In the genomic region with DNA sequence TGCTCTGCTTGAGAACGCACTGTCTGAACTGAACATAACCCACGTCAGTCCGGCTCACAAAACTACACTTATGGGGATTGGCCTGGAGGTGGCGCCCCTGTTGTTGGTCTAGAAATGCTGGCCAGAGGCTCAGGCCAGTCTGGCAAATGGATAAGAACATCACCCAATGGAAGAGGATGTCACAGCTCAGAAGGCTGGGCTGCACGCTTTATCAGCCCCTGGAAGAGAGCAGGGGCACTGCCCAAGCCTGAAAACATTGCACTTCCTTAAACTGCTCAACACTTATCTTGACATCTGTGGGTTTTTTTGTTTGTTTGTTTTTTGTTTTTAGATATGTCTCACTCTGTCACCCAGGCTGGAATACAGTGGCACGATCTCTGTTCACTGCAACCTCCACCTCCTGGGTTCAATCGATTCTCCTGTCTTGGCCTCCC, we compare ENCODE assay signal across 8 cellular contexts. TPM values are rescaled to one million over a fixed set of nuclear protein-coding genes. Genes with fewer than 3 reads are reported as not detected.
DNase-seq lines count a peak whose midpoint lies in the region; ATAC-seq and TF ChIP-seq lines count a peak whose summit lies in the region.

No MANE protein-coding gene starts in this region.

- DNase-seq in CMK (ENCODE audit: low read depth) (peak; percentile 70), HuH-7 (ENCODE audit: low spot score) (peak; percentile 71), OCI-M1 (lab: John Stamatoyannopoulos, UW) (peak; percentile 96), osteoblast (ENCODE audit: insufficient read length, low spot score, missing footprints) (peak; percentile 93), ureter (ENCODE audit: low spot score) (peak; percentile 68)
- DNase-seq in activated T-helper 9 cell treated with anti-CD3 and anti-CD28 coated beads, Interleukin-2, amount 50 U/mL, for 16 hours (ENCODE audit: low read depth), result peak; percentile 14

- TF ChIP-seq CTCF in gastroesophageal sphincter (IDR thresholded peaks at IDR 0.05) (peak in 3 of 4 experiments; percentile 43 to 65 (median 64)), osteoblast (IDR thresholded peaks at IDR 0.05; ENCODE audit: extremely low read depth, low read depth, low read length) (peak; percentile 82)

- H3K4me2 ChIP-seq in osteoblast (ENCODE audit: insufficient read depth, low read length), result no peak overlapping the region

- no peak overlapping the region for H3K4me3 ChIP-seq in gastroesophageal sphincter
- H3K4me3 ChIP-seq in osteoblast (ENCODE audit: insufficient read depth, low read length), result no peak overlapping the region

- no peaks in the 10 kb centered on the region for H3K79me2 ChIP-seq in osteoblast (ENCODE audit: insufficient read depth, low read length)

- H3K27ac ChIP-seq in gastroesophageal sphincter (no peak overlapping the region), osteoblast (ENCODE audit: low read depth, low read length) (no peak overlapping the region)

- H3K36me3 ChIP-seq in gastroesophageal sphincter (no peaks in the 10 kb centered on the region), osteoblast (ENCODE audit: insufficient read depth, low read length) (no peaks in the 10 kb centered on the region)

- no peaks in the 10 kb centered on the region for H3K9me3 ChIP-seq in gastroesophageal sphincter
- H3K9me3 ChIP-seq in osteoblast (ENCODE audit: low read depth, low read length), result no peaks in the 10 kb centered on the region

- H3K27me3 ChIP-seq in gastroesophageal sphincter (no peaks in the 10 kb centered on the region), osteoblast (ENCODE audit: insufficient read depth, low read length) (peaks cover 4% of the 10 kb centered on the region)

- peak overlapping the region; percentile 37 for H2AFZ ChIP-seq in osteoblast (ENCODE audit: low read length)

- H3K4me1 ChIP-seq in gastroesophageal sphincter (no peaks in the 10 kb centered on the region), osteoblast (ENCODE audit: insufficient read depth, low read length) (peaks cover 8% of the 10 kb centered on the region)

- 58 to 80% methylated on average over 3 of the region's 7 CpGs for WGBS in gastroesophageal sphincter (ENCODE audit: low coverage in 1 of 2), 2 donors

- ATAC-seq in GM19455 (IDR thresholded peaks at IDR 0.05; ENCODE audit: unreplicated experiment), result peak; percentile 91
- ATAC-seq in gastroesophageal sphincter, result peak; percentile 87

- TF ChIP-seq POLR2A in gastroesophageal sphincter (IDR thresholded peaks at IDR 0.05), result no peak

- TF ChIP-seq EP300 in gastroesophageal sphincter (IDR thresholded peaks at IDR 0.05), result no peak

- H4K20me1 ChIP-seq in osteoblast (ENCODE audit: insufficient read depth, low read length), result no peaks in the 10 kb centered on the region

RNA-seq across cellular contexts. Expression of gene BPTF, which starts 24.8 kb away (rescaled TPM):
- total RNA-seq in gastroesophageal sphincter (10 to 100 TPM; 55.5 to 74.5 (median 68.3) TPM), osteoblast (59.2 and 59.7 TPM in 2 replicates), ureter (126 TPM)

Comparison
In these comparisons a context has a peak if more than half of its experiments do, and no peak if none do; other contexts are left out.
1. DNase-seq: peak in every context shown above with its lines; median percentile 96 in OCI-M1; 93 in osteoblast; 71 in HuH-7; 70 in CMK; 68 in ureter; 14 in activated T-helper 9 cell treated with anti-CD3 and anti-CD28 coated beads, Interleukin-2, amount 50 U/mL, for 16 hours.